8 cellular contexts compared by ENCODE assay signal in genomic region chr9:92294297-92294676, GRCh38. TPM values are rescaled to one million over a fixed set of nuclear protein-coding genes. Genes with fewer than 3 reads are reported as not detected.
A peak's percentile ranks its signal among the peaks of the same experiment; 100 is the strongest.
DNase-seq lines count a peak whose midpoint lies in the region; ATAC-seq lines count a peak whose summit lies in the region.

No MANE protein-coding gene starts in this region.

- H3K27ac ChIP-seq in ectodermal cell (ENCODE audit: insufficient read depth, low read depth, low read length, poor library complexity, severe bottlenecking) (peak overlapping the region; percentile 36), muscle layer of colon (ENCODE audit: low read depth, low read length) (no peak overlapping the region)

- no peaks in the 10 kb centered on the region for H3K9me3 ChIP-seq in ectodermal cell (ENCODE audit: control insufficient read depth, low read length)
- no peaks in the 10 kb centered on the region for H3K9me3 ChIP-seq in muscle layer of colon (ENCODE audit: low read length)

- DNase-seq in Right ventricle myocardium superior = peak; percentile 39
- no peak for DNase-seq in cardiac septum (ENCODE audit: low spot score)
- DNase-seq in SK-N-DZ (ENCODE audit: low spot score) = peak; percentile 30

- H3K36me3 ChIP-seq in ectodermal cell (ENCODE audit: control insufficient read depth, insufficient read depth, low read length) = peaks cover 21% of the 10 kb centered on the region
- peaks cover 18% of the 10 kb centered on the region for H3K36me3 ChIP-seq in muscle layer of colon (ENCODE audit: insufficient read depth, low read length)

- peak overlapping the region; percentile 35 for H3K9ac ChIP-seq in muscle layer of colon (ENCODE audit: low read length)

- intact Hi-C loops in Right ventricle myocardium superior (cut with DNase I) (no loop called here), cardiac septum (cut with DNase I) (loop anchor here (5.0 kb wide), 1 partner anchor 33 kb away; the partner anchor contains the start of genes CENPP and NOL8)

- peaks cover 3% of the 10 kb centered on the region for H3K4me1 ChIP-seq in ectodermal cell (ENCODE audit: control insufficient read depth, insufficient read depth, low read length)
- H3K4me1 ChIP-seq in muscle layer of colon (ENCODE audit: insufficient read depth, low read length) = peaks cover 18% of the 10 kb centered on the region

- H3K4me3 ChIP-seq in ectodermal cell (ENCODE audit: insufficient read depth, low read depth, low read length) (peak overlapping the region; percentile 79), muscle layer of colon (ENCODE audit: low read depth in 1 of 2, low read length in 2 of 2) (peak overlapping the region; percentile 30 to 88)

- WGBS in ectodermal cell, 2 experiments = 38 to 44% methylated on average over 13 of the region's 13 CpGs

- ATAC-seq in Right ventricle myocardium superior (ENCODE audit: poor library complexity) = no peak
- ATAC-seq in HG03025 (IDR thresholded peaks at IDR 0.05; ENCODE audit: low FRiP score, unreplicated experiment) = no peak
- no peak for ATAC-seq in GM21423 (IDR thresholded peaks at IDR 0.05; ENCODE audit: unreplicated experiment)
- no peak for ATAC-seq in HG02763 (IDR thresholded peaks at IDR 0.05; ENCODE audit: unreplicated experiment)

- H3K27me3 ChIP-seq in ectodermal cell (ENCODE audit: control insufficient read depth, insufficient read depth, low read length, poor library complexity, severe bottlenecking) (no peaks in the 10 kb centered on the region), muscle layer of colon (ENCODE audit: control insufficient read depth in 1 of 2, insufficient read depth in 2 of 2, low read length in 2 of 2) (no peaks in the 10 kb centered on the region)

RNA-seq across cellular contexts. Expression of gene IARS1, which starts 0.8 kb away (rescaled TPM):
- 56.3 TPM for total RNA-seq in Right ventricle myocardium superior
- 69.5 TPM for total RNA-seq in cardiac septum
- 134 and 143 TPM in 2 replicates for polyA plus RNA-seq in SK-N-DZ (2014; cell fraction: cytosol; rRNA removed)
- polyA plus RNA-seq in SK-N-DZ (2014; cell fraction: nucleus; rRNA removed) = 175 and 205 TPM in 2 replicates
- polyA plus RNA-seq in ectodermal cell (2013, experiment 1 of 4) = 129 TPM
- polyA plus RNA-seq in ectodermal cell (2013, experiment 2 of 4) = 148 TPM
- polyA plus RNA-seq in ectodermal cell (2013, experiment 3 of 4) = 113 TPM
- 114 TPM for polyA plus RNA-seq in ectodermal cell (2013, experiment 4 of 4)

RNA-seq across cellular contexts. Expression of gene NOL8, which starts 30.9 kb away (rescaled TPM):
- 12.4 TPM for total RNA-seq in Right ventricle myocardium superior
- 15.6 TPM for total RNA-seq in cardiac septum
- 18.4 and 22.4 TPM in 2 replicates for polyA plus RNA-seq in SK-N-DZ (2014; cell fraction: cytosol; rRNA removed)
- polyA plus RNA-seq in SK-N-DZ (2014; cell fraction: nucleus; rRNA removed) = 71.1 and 90.6 TPM in 2 replicates
- 30.9 TPM for polyA plus RNA-seq in ectodermal cell (2013, experiment 1 of 4)
- polyA plus RNA-seq in ectodermal cell (2013, experiment 2 of 4) = 31.1 TPM
- polyA plus RNA-seq in ectodermal cell (2013, experiment 3 of 4) = 22.4 TPM
- 25.5 TPM for polyA plus RNA-seq in ectodermal cell (2013, experiment 4 of 4)

RNA-seq across cellular contexts. Expression of gene CENPP, which starts 31.5 kb away (rescaled TPM):
- total RNA-seq in Right ventricle myocardium superior (3.0 TPM), cardiac septum (3.5 TPM)
- 3.1 and 3.6 TPM in 2 replicates for polyA plus RNA-seq in SK-N-DZ (2014; cell fraction: cytosol; rRNA removed)
- polyA plus RNA-seq in SK-N-DZ (2014; cell fraction: nucleus; rRNA removed) = 3.1 and 5.7 TPM in 2 replicates
- polyA plus RNA-seq in ectodermal cell (2013, experiment 1 of 4) = 12.1 TPM
- 11.6 TPM for polyA plus RNA-seq in ectodermal cell (2013, experiment 2 of 4)
- polyA plus RNA-seq in ectodermal cell (2013, experiment 3 of 4) = 8.1 TPM
- polyA plus RNA-seq in ectodermal cell (2013, experiment 4 of 4) = 9.8 TPM
